Comparison of ENCODE assay signal across 8 cellular contexts in the genomic region with DNA sequence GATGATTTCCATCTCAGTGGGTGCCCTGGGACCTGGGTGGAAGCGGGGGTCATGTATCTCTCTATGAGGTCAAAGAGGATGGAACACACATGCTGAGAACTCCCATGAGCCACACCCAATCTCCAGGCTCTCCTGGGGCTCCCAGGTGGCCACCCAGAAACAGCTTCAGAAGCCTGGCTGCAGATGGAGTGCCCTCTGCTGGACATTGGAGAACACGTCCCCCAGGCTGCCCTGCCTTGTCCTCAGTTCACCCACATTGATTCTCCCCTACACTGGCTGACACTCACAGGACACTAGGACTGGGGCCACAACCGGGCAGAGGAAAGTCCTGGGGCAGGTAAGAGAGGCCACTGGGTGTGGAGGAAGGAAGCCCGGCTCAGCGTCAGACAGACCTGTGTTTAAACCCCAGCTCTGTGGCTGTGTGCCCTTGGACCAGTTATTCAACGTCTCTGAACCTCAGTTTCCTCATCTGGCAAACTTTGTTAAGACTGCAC. TPM values are rescaled to one million over a fixed set of nuclear protein-coding genes. Genes with fewer than 3 reads are reported as not detected.
DNase-seq lines count a peak whose midpoint lies in the region; ATAC-seq and TF ChIP-seq lines count a peak whose summit lies in the region.

No MANE protein-coding gene starts in this region.

- no peaks in the 10 kb centered on the region for H3K9me3 ChIP-seq in effector memory CD4-positive, alpha-beta T cell (ENCODE audit: control insufficient read depth, low read length)

- DNase-seq in AG09319 (ENCODE audit: extremely low read depth, low read depth): no peak
- peak; percentile 47 for DNase-seq in GOT3 (lab: John Stamatoyannopoulos, UW)
- peak; percentile 42 for DNase-seq in NCI-H774 (lab: John Stamatoyannopoulos, UW)
- peak; percentile 87 for DNase-seq in activated CD4-positive, alpha-beta memory T cell treated with anti-CD3 and anti-CD28 coated beads for 36 hours
- peak; percentile 41 to 60 (median 46) for DNase-seq in effector memory CD4-positive, alpha-beta T cell
- peak; percentile 80 for DNase-seq in myocyte (ENCODE audit: low read depth)
- peak; percentile 64 for DNase-seq in stimulated activated naive B cell treated with anti-CD40 and anti-IgM and Interleukin-4, amounts not matched to agents 10 μg/mL and 1 μg/mL and 100 μg/mL, for 72 hours

- no peak overlapping the region for H3K4me3 ChIP-seq in effector memory CD4-positive, alpha-beta T cell (ENCODE audit: insufficient read depth, low read depth, low read length, poor library complexity, severe bottlenecking)

- intact Hi-C loops in activated CD4-positive, alpha-beta memory T cell treated with anti-CD3 and anti-CD28 coated beads for 36 hours (cut with micrococcal nuclease): loop anchor here (1.0 kb wide), 3 partner anchors 38 to 73 kb away; partner anchors contain the start of gene GGA1

- H3K4me1 ChIP-seq in effector memory CD4-positive, alpha-beta T cell (ENCODE audit: control insufficient read depth, insufficient read depth, low read length, poor library complexity, severe bottlenecking): peaks cover 13% of the 10 kb centered on the region

- H3K9me3 Mint-ChIP-seq in activated CD4-positive, alpha-beta memory T cell treated with anti-CD3 and anti-CD28 coated beads for 36 hours: no peaks in the 10 kb centered on the region
- H3K9me3 Mint-ChIP-seq in stimulated activated naive B cell treated with anti-CD40 and anti-IgM and Interleukin-4, amounts not matched to agents 10 μg/mL and 1 μg/mL and 100 μg/mL, for 72 hours: no peaks in the 10 kb centered on the region

- no peak overlapping the region for H3K27ac ChIP-seq in effector memory CD4-positive, alpha-beta T cell (ENCODE audit: insufficient read depth, low read length, poor library complexity, severe bottlenecking)

- H3K27me3 Mint-ChIP-seq in activated CD4-positive, alpha-beta memory T cell treated with anti-CD3 and anti-CD28 coated beads for 36 hours: no peaks in the 10 kb centered on the region
- H3K27me3 Mint-ChIP-seq in stimulated activated naive B cell treated with anti-CD40 and anti-IgM and Interleukin-4, amounts not matched to agents 10 μg/mL and 1 μg/mL and 100 μg/mL, for 72 hours: no peaks in the 10 kb centered on the region

- peaks cover 12% of the 10 kb centered on the region for H3K36me3 Mint-ChIP-seq in activated CD4-positive, alpha-beta memory T cell treated with anti-CD3 and anti-CD28 coated beads for 36 hours
- H3K36me3 Mint-ChIP-seq in stimulated activated naive B cell treated with anti-CD40 and anti-IgM and Interleukin-4, amounts not matched to agents 10 μg/mL and 1 μg/mL and 100 μg/mL, for 72 hours: peaks cover 6 to 11% of the 10 kb centered on the region in 2 donors

- peak overlapping the region; percentile 31 for H3K27ac Mint-ChIP-seq in activated CD4-positive, alpha-beta memory T cell treated with anti-CD3 and anti-CD28 coated beads for 36 hours
- peak overlapping the region; percentile 32 for H3K27ac Mint-ChIP-seq in stimulated activated naive B cell treated with anti-CD40 and anti-IgM and Interleukin-4, amounts not matched to agents 10 μg/mL and 1 μg/mL and 100 μg/mL, for 72 hours

- no peaks in the 10 kb centered on the region for H3K27me3 ChIP-seq in effector memory CD4-positive, alpha-beta T cell (replicated peaks; ENCODE audit: control insufficient read depth, insufficient read depth, low read length, poor library complexity, severe bottlenecking)

- H3K4me3 Mint-ChIP-seq in activated CD4-positive, alpha-beta memory T cell treated with anti-CD3 and anti-CD28 coated beads for 36 hours: no peak overlapping the region
- no peak overlapping the region for H3K4me3 Mint-ChIP-seq in stimulated activated naive B cell treated with anti-CD40 and anti-IgM and Interleukin-4, amounts not matched to agents 10 μg/mL and 1 μg/mL and 100 μg/mL, for 72 hours

- TF ChIP-seq CTCF in AG09319 (IDR thresholded peaks at IDR 0.05; ENCODE audit: low read depth, low read length): peak; percentile 97

- POLR2A ChIA-PET in activated CD4-positive, alpha-beta memory T cell treated with anti-CD3 and anti-CD28 coated beads for 36 hours (lab: Charles Lee): interaction anchor here (1.0 to 1.8 kb wide), 4 partner anchors 37 to 44 kb away, joined by 3 to 10 read pairs (median 4); no protein-coding TSS in a partner anchor

- H3K36me3 ChIP-seq in effector memory CD4-positive, alpha-beta T cell (ENCODE audit: control insufficient read depth, insufficient read depth, low read length): peaks cover 3% of the 10 kb centered on the region

- peak; percentile 37 to 41 for ATAC-seq in stimulated activated naive B cell treated with anti-CD40 and anti-IgM and Interleukin-4, amounts not matched to agents 10 μg/mL and 1 μg/mL and 100 μg/mL, for 72 hours (replicated peaks)
- ATAC-seq in GM18519 (IDR thresholded peaks at IDR 0.05; ENCODE audit: low FRiP score, unreplicated experiment): no peak

- peaks cover 24% of the 10 kb centered on the region for H3K4me1 Mint-ChIP-seq in activated CD4-positive, alpha-beta memory T cell treated with anti-CD3 and anti-CD28 coated beads for 36 hours (ENCODE audit: low read depth)
- H3K4me1 Mint-ChIP-seq in stimulated activated naive B cell treated with anti-CD40 and anti-IgM and Interleukin-4, amounts not matched to agents 10 μg/mL and 1 μg/mL and 100 μg/mL, for 72 hours: peaks cover 21 to 37% of the 10 kb centered on the region in 2 donors

- CTCF ChIA-PET in activated CD4-positive, alpha-beta memory T cell treated with anti-CD3 and anti-CD28 coated beads for 36 hours (lab: Charles Lee): interaction anchor here (0.6 to 24.9 kb wide), 26 partner anchors 9 to 174 kb away, joined by 3 to 574 read pairs (median 4); partner anchors contain the start of genes ANKRD54, GGA1, PDXP and SH3BP1

RNA-seq across cellular contexts. Expression of gene NOL12, which starts 4.5 kb away (rescaled TPM):
- 10 to 100 TPM; 32.5 to 33.3 TPM for total RNA-seq in activated CD4-positive, alpha-beta memory T cell treated with anti-CD3 and anti-CD28 coated beads for 36 hours
- 11.5 and 30.4 TPM in 2 replicates for total RNA-seq in myocyte
- polyA plus RNA-seq in myocyte (2012): 16.5 TPM

RNA-seq across cellular contexts. Expression of gene LGALS1, which starts 6.2 kb away (rescaled TPM):
- 100 to 1,000 TPM; 816 to 833 TPM for total RNA-seq in activated CD4-positive, alpha-beta memory T cell treated with anti-CD3 and anti-CD28 coated beads for 36 hours
- 1,391 and 2,910 TPM in 2 replicates for total RNA-seq in myocyte
- polyA plus RNA-seq in myocyte (2012): 3,749 TPM

RNA-seq across cellular contexts. Expression of gene TRIOBP, which starts 15.2 kb away (rescaled TPM):
- 10 to 100 TPM; 25.0 to 26.8 TPM for total RNA-seq in activated CD4-positive, alpha-beta memory T cell treated with anti-CD3 and anti-CD28 coated beads for 36 hours
- total RNA-seq in myocyte: 26.6 and 33.0 TPM in 2 replicates
- polyA plus RNA-seq in myocyte (2012): 69.5 TPM

RNA-seq across cellular contexts. Expression of gene PDXP, which starts 23.1 kb away (rescaled TPM):
- total RNA-seq in activated CD4-positive, alpha-beta memory T cell treated with anti-CD3 and anti-CD28 coated beads for 36 hours: 10 to 100 TPM; 21.9 to 22.9 TPM
- total RNA-seq in myocyte: 30.0 and 34.5 TPM in 2 replicates
- polyA plus RNA-seq in myocyte (2012): 26.9 TPM

RNA-seq across cellular contexts. Expression of gene SH3BP1, which starts 42.1 kb away (rescaled TPM):
- total RNA-seq in activated CD4-positive, alpha-beta memory T cell treated with anti-CD3 and anti-CD28 coated beads for 36 hours: 100 to 1,000 TPM in 1 of 2 experiments, 10 to 100 TPM in 1; 97.6 to 102 TPM
- not detected in 2 replicates for total RNA-seq in myocyte
- polyA plus RNA-seq in myocyte (2012): 1.6 TPM
